ENCODE assay signal across 15 cellular contexts in genomic region chr1:174818951-174819350, GRCh38.
DNase-seq lines count a peak whose midpoint lies in the region; ATAC-seq, FAIRE-seq and TF ChIP-seq lines count a peak whose summit lies in the region.
"Had no signal": no experiment of that assay in that cellular context is flagged by ENCODE, and none has a peak within 500 bp of the region (broad histone marks: within the 10 kb centered on the region; RNA-seq: fewer than 3 reads in every experiment).

No MANE protein-coding gene starts in this region.

- POLR2A ChIA-PET in activated CD8-positive, alpha-beta T cell treated with anti-CD3 and anti-CD28 coated beads for 36 hours (lab: Charles Lee), result interaction anchor here (0.6 kb wide), 1 partner anchor 235 kb away, joined by 4 read pairs; no protein-coding TSS in a partner anchor
- POLR2A ChIA-PET in activated CD8-positive, alpha-beta T cell treated with anti-CD3 and anti-CD28 coated beads, Interleukin-2, amount 10 ng/mL, durations not matched to agents 7 days and 5 days (lab: Charles Lee), result no interaction called here

- H3K9me3 ChIP-seq in T-helper 17 cell (ENCODE audit: control insufficient read depth, low read length, poor library complexity, severe bottlenecking), result no peaks in the 10 kb centered on the region
- no peaks in the 10 kb centered on the region for H3K9me3 ChIP-seq in stomach
- H3K9me3 ChIP-seq in spleen, result no peaks in the 10 kb centered on the region
- H3K9me3 ChIP-seq: ascending aorta had no signal

- no peaks in the 10 kb centered on the region for H3K36me3 ChIP-seq in stomach
- no peaks in the 10 kb centered on the region for H3K36me3 ChIP-seq in spleen
- H3K36me3 ChIP-seq: ascending aorta had no signal

- no peak for FAIRE-seq in HTR-8/SVneo (lab: Jason Lieb, UNC)
- FAIRE-seq: urothelium cell line had no signal

- TF ChIP-seq EP300 in stomach (IDR thresholded peaks at IDR 0.05), result no peak

- CTCF ChIA-PET in activated CD8-positive, alpha-beta T cell treated with anti-CD3 and anti-CD28 coated beads for 36 hours (lab: Charles Lee), result interaction anchor here (1.2 to 1.8 kb wide), 2 partner anchors 9 to 12 kb away, joined by 6 read pairs; no protein-coding TSS in a partner anchor
- CTCF ChIA-PET in activated CD8-positive, alpha-beta T cell treated with anti-CD3 and anti-CD28 coated beads, Interleukin-2, amount 10 ng/mL, durations not matched to agents 7 days and 5 days (lab: Charles Lee), result interaction anchor here (1.4 kb wide), 1 partner anchor 13 kb away, joined by 3 read pairs; no protein-coding TSS in a partner anchor

- H3K4me3 ChIP-seq in stomach, result no peak overlapping the region
- no peak overlapping the region for H3K4me3 ChIP-seq in spleen
- H3K4me3 ChIP-seq: ascending aorta had no signal

- no peaks in the 10 kb centered on the region for H3K27me3 ChIP-seq in stomach
- no peaks in the 10 kb centered on the region for H3K27me3 ChIP-seq in spleen (replicated peaks in 1 of 7)
- H3K27me3 ChIP-seq: ascending aorta had no signal

- WGBS in stomach, 5 donors, result 73 to 100% (median 95%) methylated on average over 1 of the region's 1 CpG
- 94 to 100% (median 97%) methylated on average over 1 of the region's 1 CpG for WGBS in spleen, 5 donors

- no peaks in the 10 kb centered on the region for H3K9me3 Mint-ChIP-seq in activated CD8-positive, alpha-beta T cell treated with anti-CD3 and anti-CD28 coated beads for 36 hours
- H3K9me3 Mint-ChIP-seq in activated CD8-positive, alpha-beta T cell treated with anti-CD3 and anti-CD28 coated beads, Interleukin-2, amount 10 ng/mL, durations not matched to agents 7 days and 5 days (ENCODE audit: insufficient read depth), result no peaks in the 10 kb centered on the region
- H3K9me3 Mint-ChIP-seq: CD8-positive, alpha-beta T cell had no signal

- no peak for DNase-seq in activated CD8-positive, alpha-beta T cell treated with anti-CD3 and anti-CD28 coated beads for 36 hours
- no peak for DNase-seq in activated CD8-positive, alpha-beta T cell treated with anti-CD3 and anti-CD28 coated beads, Interleukin-2, amount 10 ng/mL, durations not matched to agents 7 days and 5 days
- DNase-seq in HT1080 (ENCODE audit: low read depth) (peak; percentile 84), T-helper 17 cell (no peak), left colon (no peak), stomach (no peak), spleen (no peak), HTR-8/SVneo (ENCODE audit: insufficient read length, low spot score) (no peak)
- DNase-seq: activated CD4-positive, alpha-beta T cell treated with anti-CD3 and anti-CD28 coated beads for 4 hours; CD8-positive, alpha-beta T cell; GF-D8; NCI-H1417 treated with DMSO at 0.1 percent for 48 hours; stimulated activated naive CD8-positive, alpha-beta T cell treated with anti-CD3 and anti-CD28 coated beads, Interleukin-15, Interleukin-2, amounts not matched to agents 100 U/mL and 50 U/mL, for 24 hours had no signal

- H3K4me3 Mint-ChIP-seq in activated CD8-positive, alpha-beta T cell treated with anti-CD3 and anti-CD28 coated beads for 36 hours, result no peak overlapping the region
- H3K4me3 Mint-ChIP-seq in activated CD8-positive, alpha-beta T cell treated with anti-CD3 and anti-CD28 coated beads, Interleukin-2, amount 10 ng/mL, durations not matched to agents 7 days and 5 days, result no peak overlapping the region
- H3K4me3 Mint-ChIP-seq in T-helper 17 cell, result no peak overlapping the region
- H3K4me3 Mint-ChIP-seq: CD8-positive, alpha-beta T cell had no signal

- H3K4me1 Mint-ChIP-seq in activated CD8-positive, alpha-beta T cell treated with anti-CD3 and anti-CD28 coated beads for 36 hours (ENCODE audit: low read depth), result peaks cover 17% of the 10 kb centered on the region
- peaks cover 5% of the 10 kb centered on the region for H3K4me1 Mint-ChIP-seq in activated CD8-positive, alpha-beta T cell treated with anti-CD3 and anti-CD28 coated beads, Interleukin-2, amount 10 ng/mL, durations not matched to agents 7 days and 5 days (ENCODE audit: low read depth)
- peaks cover 10% of the 10 kb centered on the region for H3K4me1 Mint-ChIP-seq in T-helper 17 cell

- H3K4me1 ChIP-seq in stomach (no peaks in the 10 kb centered on the region), spleen (peaks cover 0 to 21% (median 13%) of the 10 kb centered on the region in 6 donors)
- H3K4me1 ChIP-seq: ascending aorta had no signal

- no peak overlapping the region for H3K27ac ChIP-seq in stomach
- H3K27ac ChIP-seq in spleen, result no peak overlapping the region
- H3K27ac ChIP-seq: ascending aorta had no signal

- no peaks in the 10 kb centered on the region for H3K27me3 Mint-ChIP-seq in activated CD8-positive, alpha-beta T cell treated with anti-CD3 and anti-CD28 coated beads for 36 hours
- H3K27me3 Mint-ChIP-seq in activated CD8-positive, alpha-beta T cell treated with anti-CD3 and anti-CD28 coated beads, Interleukin-2, amount 10 ng/mL, durations not matched to agents 7 days and 5 days (ENCODE audit: low read depth), result no peaks in the 10 kb centered on the region
- H3K27me3 Mint-ChIP-seq in T-helper 17 cell, result no peaks in the 10 kb centered on the region

- TF ChIP-seq POLR2A in stomach (IDR thresholded peaks at IDR 0.05) (no peak), spleen (IDR thresholded peaks at IDR 0.05) (no peak)

- H3K36me3 Mint-ChIP-seq in activated CD8-positive, alpha-beta T cell treated with anti-CD3 and anti-CD28 coated beads for 36 hours (ENCODE audit: low read depth), result peaks cover 5% of the 10 kb centered on the region
- H3K36me3 Mint-ChIP-seq in activated CD8-positive, alpha-beta T cell treated with anti-CD3 and anti-CD28 coated beads, Interleukin-2, amount 10 ng/mL, durations not matched to agents 7 days and 5 days (ENCODE audit: low read depth), result no peaks in the 10 kb centered on the region
- H3K36me3 Mint-ChIP-seq in T-helper 17 cell (ENCODE audit: low read depth), result peaks cover 14% of the 10 kb centered on the region

- intact Hi-C loops in activated CD8-positive, alpha-beta T cell treated with anti-CD3 and anti-CD28 coated beads for 36 hours (cut with micrococcal nuclease), result no loop called here
- intact Hi-C loops in left colon (cut with DNase I, micrococcal nuclease) (no loop called here), stomach (cut with DNase I; ENCODE audit: low total_unique reads) (no loop called here), spleen (cut with DNase I; ENCODE audit: low total_unique reads) (no loop called here)

- ATAC-seq in activated CD8-positive, alpha-beta T cell treated with anti-CD3 and anti-CD28 coated beads for 36 hours, result peak; percentile 34
- no peak for ATAC-seq in activated CD8-positive, alpha-beta T cell treated with anti-CD3 and anti-CD28 coated beads, Interleukin-2, amount 10 ng/mL, durations not matched to agents 7 days and 5 days
- ATAC-seq in T-helper 17 cell, result no peak
- peak; percentile 18 for ATAC-seq in left colon
- ATAC-seq: CD8-positive, alpha-beta T cell had no signal

- TF ChIP-seq CTCF in activated CD8-positive, alpha-beta T cell treated with anti-CD3 and anti-CD28 coated beads for 36 hours (IDR thresholded peaks at IDR 0.05), result no peak
- TF ChIP-seq CTCF in stomach (IDR thresholded peaks at IDR 0.05) (no peak), spleen (IDR thresholded peaks at IDR 0.05 in 8 of 11, conservative IDR thresholded peaks at IDR 0.05 in 3 of 11) (no peak)

- no peak overlapping the region for H3K27ac Mint-ChIP-seq in activated CD8-positive, alpha-beta T cell treated with anti-CD3 and anti-CD28 coated beads for 36 hours
- no peak overlapping the region for H3K27ac Mint-ChIP-seq in activated CD8-positive, alpha-beta T cell treated with anti-CD3 and anti-CD28 coated beads, Interleukin-2, amount 10 ng/mL, durations not matched to agents 7 days and 5 days
- H3K27ac Mint-ChIP-seq in T-helper 17 cell, result peak overlapping the region; percentile 64
- H3K27ac Mint-ChIP-seq: CD8-positive, alpha-beta T cell had no signal

Comparison
In these comparisons a context has a peak if more than half of its experiments do, and no peak if none do; other contexts are left out.
1. ATAC-seq: peak in activated CD8-positive, alpha-beta T cell treated with anti-CD3 and anti-CD28 coated beads for 36 hours (single experiment) and left colon (single experiment); none in activated CD8-positive, alpha-beta T cell treated with anti-CD3 and anti-CD28 coated beads, Interleukin-2, amount 10 ng/mL, durations not matched to agents 7 days and 5 days (single experiment) and T-helper 17 cell (single experiment).